In the genomic region with DNA sequence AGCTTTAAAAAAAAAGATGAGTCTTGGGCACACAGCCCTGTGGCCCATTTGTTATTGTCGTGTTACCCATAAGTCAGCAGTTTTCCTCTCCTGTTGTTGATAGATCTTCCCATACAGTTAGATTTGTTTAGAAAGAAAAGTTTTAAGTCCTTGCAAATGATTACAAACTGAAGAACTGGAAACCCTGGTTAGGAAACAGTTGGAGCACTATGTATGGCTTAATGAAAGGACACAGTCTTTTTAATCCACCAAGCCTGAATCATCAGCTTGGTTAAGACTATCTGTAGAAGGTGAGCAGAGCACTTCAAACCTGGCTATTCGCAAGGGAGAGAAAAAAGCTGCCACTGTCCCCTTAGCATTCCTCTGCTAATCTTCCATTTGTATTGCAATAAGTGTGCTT, we compare ENCODE assay signal across 32 cellular contexts.
DNase-seq lines count a peak whose midpoint lies in the region; ATAC-seq and TF ChIP-seq lines count a peak whose summit lies in the region.
"Had no signal": no experiment of that assay in that cellular context is flagged by ENCODE, and none has a peak within 500 bp of the region (broad histone marks: within the 10 kb centered on the region; RNA-seq: fewer than 3 reads in every experiment).

No MANE protein-coding gene starts in this region.

- POLR2A ChIA-PET in MCF 10A (lab: Yijun Ruan, JAX): interaction anchor here (0.6 to 4.2 kb wide), 16 partner anchors 8 to 762 kb away, joined by 3 to 31 read pairs (median 4); partner anchors contain the start of gene SIPA1L2

- H3K9me3 ChIP-seq in mammary epithelial cell (replicated peaks; ENCODE audit: insufficient read depth, low read length) (no peaks in the 10 kb centered on the region), T-helper 17 cell (ENCODE audit: control insufficient read depth, low read length, poor library complexity, severe bottlenecking) (no peaks in the 10 kb centered on the region), mesenchymal stem cell (ENCODE audit: control insufficient read depth, low read length) (no peaks in the 10 kb centered on the region), transverse colon (no peaks in the 10 kb centered on the region)
- H3K9me3 ChIP-seq: breast epithelium, Peyer's patch, uterus had no signal

- no peak overlapping the region for H3K9ac ChIP-seq in mammary epithelial cell (ENCODE audit: insufficient read depth, low read length)
- H3K9ac ChIP-seq in mesenchymal stem cell (ENCODE audit: low read length): no peak overlapping the region

- no peaks in the 10 kb centered on the region for H3K79me2 ChIP-seq in mammary epithelial cell (ENCODE audit: insufficient read depth, low read length)

- DNase-seq in mammary epithelial cell (peak; percentile 35), MCF 10A (ENCODE audit: unreplicated experiment) (no peak), T-helper 17 cell (no peak), epithelial cell of prostate (ENCODE audit: low read depth, low spot score) (peak; percentile 10), mesenchymal stem cell (peak; percentile 66), occipital lobe (lab: John Stamatoyannopoulos, UW) (no peak), transverse colon (no peak)
- DNase-seq: 8988T; activated CD4-positive, alpha-beta T cell treated with anti-CD3 and anti-CD28 coated beads for 4 hours; activated CD8-positive, alpha-beta T cell treated with anti-CD3 and anti-CD28 coated beads, Interleukin-2, amount 10 ng/mL, durations not matched to agents 7 days and 5 days; activated naive CD4-positive, alpha-beta T cell treated with anti-CD3 and anti-CD28 coated beads, Interleukin-2, amount 10 ng/mL, durations not matched to agents 7 days and 5 days; amniotic stem cell; Calu3; DND-41; effector memory CD8-positive, alpha-beta T cell; GF-D8; HFFc6; hippocampal formation; NCI-H1105 treated with DMSO at 0.1 percent for 48 hours; NCI-H1930; NCI-H526 treated with DMSO at 0.1 percent for 48 hours; Peyer's patch; stimulated activated CD4-positive, alpha-beta T cell treated with anti-CD3 and anti-CD28 coated beads, Interleukin-12 subunit alpha, Interleukin-12 subunit beta, amount 100 ng/mL, for 4 hours; stimulated activated CD4-positive, alpha-beta T cell treated with anti-CD3 and anti-CD28 coated beads, Interleukin-2, amount 100 ng/mL, for 48 hours; stimulated activated naive CD8-positive, alpha-beta T cell treated with anti-CD3 and anti-CD28 coated beads, Interleukin-15, amount 100 ng/mL, for 72 hours; SW 1271; T1000; uterus had no signal

- H2AFZ ChIP-seq in mammary epithelial cell (ENCODE audit: low read depth, low read length): no peak overlapping the region
- no peak overlapping the region for H2AFZ ChIP-seq in mesenchymal stem cell (ENCODE audit: low read depth, low read length)

- BruUV-seq in mammary epithelial cell (replicated peaks; lab: Mats Ljungman, UMichigan) (no TSS peak), MCF 10A (replicated peaks; lab: Mats Ljungman, UMichigan) (no TSS peak)

- H3K4me1 ChIP-seq in mammary epithelial cell (ENCODE audit: insufficient read depth, low read length) (no peaks in the 10 kb centered on the region), mesenchymal stem cell (ENCODE audit: control insufficient read depth, insufficient read depth, low read depth, low read length) (peaks cover 6% of the 10 kb centered on the region), transverse colon (peaks cover 0 to 11% (median 2%) of the 10 kb centered on the region in 4 donors)
- H3K4me1 ChIP-seq: breast epithelium, Peyer's patch, uterus had no signal

- H3K4me1 Mint-ChIP-seq in MCF 10A (ENCODE audit: insufficient read depth, unreplicated experiment): peaks cover 24% of the 10 kb centered on the region
- H3K4me1 Mint-ChIP-seq in T-helper 17 cell: peaks cover 37% of the 10 kb centered on the region

- no peak for TF ChIP-seq EP300 in transverse colon (IDR thresholded peaks at IDR 0.05; ENCODE audit: low read depth)

- TF ChIP-seq CTCF in mammary epithelial cell (conservative IDR thresholded peaks at IDR 0.05 in 1 of 2, IDR thresholded peaks at IDR 0.05 in 1 of 2; ENCODE audit: extremely low read depth in 1 of 2, insufficient read depth in 1 of 2, low read depth in 1 of 2, low read length in 2 of 2) (no peak), MCF 10A (IDR thresholded peaks at IDR 0.05; ENCODE audit: unreplicated experiment) (no peak), transverse colon (IDR thresholded peaks at IDR 0.05) (no peak)

- H3K36me3 Mint-ChIP-seq in MCF 10A (ENCODE audit: insufficient read depth, unreplicated experiment): no peaks in the 10 kb centered on the region
- H3K36me3 Mint-ChIP-seq in T-helper 17 cell (ENCODE audit: low read depth): peaks cover 4% of the 10 kb centered on the region
- H3K36me3 Mint-ChIP-seq: activated naive CD4-positive, alpha-beta T cell treated with anti-CD3 and anti-CD28 coated beads, Interleukin-2, amount 10 ng/mL, durations not matched to agents 7 days and 5 days had no signal

- H3K4me2 ChIP-seq in mammary epithelial cell (ENCODE audit: insufficient read depth, low read depth, low read length) (no peak overlapping the region), mesenchymal stem cell (ENCODE audit: low read length, poor library complexity, severe bottlenecking) (no peak overlapping the region)

- no peak overlapping the region for H4K91ac ChIP-seq in mesenchymal stem cell (ENCODE audit: low read length)

- CTCF ChIA-PET in mammary epithelial cell (lab: Charles Lee; ENCODE audit: low non-redundant PET): interaction anchor here (0.5 to 0.9 kb wide), 2 partner anchors 275 to 760 kb away, joined by 3 to 7 read pairs; no protein-coding TSS in a partner anchor
- CTCF ChIA-PET in MCF 10A (lab: Yijun Ruan, JAX): interaction anchor here (0.5 to 8.9 kb wide), 70 partner anchors 9 to 1484 kb away, joined by 3 to 154 read pairs (median 4); partner anchors contain the start of gene SIPA1L2

- no peak overlapping the region for H3K4ac ChIP-seq in mesenchymal stem cell (ENCODE audit: low read depth in 1 of 2, low read length in 2 of 2)

- H3K27me3 ChIP-seq in mammary epithelial cell (ENCODE audit: insufficient read depth, low read length): no peaks in the 10 kb centered on the region
- no peaks in the 10 kb centered on the region for H3K27me3 ChIP-seq in mesenchymal stem cell (ENCODE audit: control insufficient read depth in 1 of 2, insufficient read depth in 1 of 2, low read length in 2 of 2)
- no peaks in the 10 kb centered on the region for H3K27me3 ChIP-seq in transverse colon
- H3K27me3 ChIP-seq: breast epithelium, Peyer's patch, uterus had no signal

- dilution Hi-C loops in mammary epithelial cell (cut with HindIII; ENCODE audit: low sequenced_read_pairs): no loop called here

- H2BK120ac ChIP-seq in mesenchymal stem cell (ENCODE audit: low read depth, low read length): no peak overlapping the region

- no peak overlapping the region for H2BK15ac ChIP-seq in mesenchymal stem cell (ENCODE audit: low read depth, poor library complexity, severe bottlenecking)

- H3K4me3 ChIP-seq in mammary epithelial cell (replicated peaks in 1 of 3; ENCODE audit: insufficient read depth in 1 of 3, low read depth in 2 of 3, low read length in 3 of 3) (no peak overlapping the region), mesenchymal stem cell (ENCODE audit: insufficient read depth in 1 of 2, low read depth in 1 of 2, low read length in 2 of 2) (no peak overlapping the region), transverse colon (no peak overlapping the region)
- H3K4me3 ChIP-seq: breast epithelium, Peyer's patch, uterus had no signal

- H3K27ac ChIP-seq in mammary epithelial cell (ENCODE audit: insufficient read depth, low read depth, low read length): no peak overlapping the region
- no peak overlapping the region for H3K27ac ChIP-seq in epithelial cell of prostate
- H3K27ac ChIP-seq in mesenchymal stem cell (ENCODE audit: low read length, poor library complexity, severe bottlenecking): no peak overlapping the region
- no peak overlapping the region for H3K27ac ChIP-seq in transverse colon
- H3K27ac ChIP-seq: breast epithelium, Peyer's patch, uterus, VCaP had no signal

- intact Hi-C loops in mammary epithelial cell (cut with micrococcal nuclease) (loop anchor here (2.0 to 5.0 kb wide), 3 partner anchors 60 to 440 kb away; no protein-coding TSS in a partner anchor), MCF 10A (cut with micrococcal nuclease) (loop anchor here (2.0 to 5.0 kb wide), 6 partner anchors 143 to 555 kb away; no protein-coding TSS in a partner anchor), transverse colon (cut with DNase I; ENCODE audit: low total_unique reads) (no loop called here)

- no peak overlapping the region for H2AK5ac ChIP-seq in mesenchymal stem cell (ENCODE audit: low read length, severe bottlenecking)

- H3K14ac ChIP-seq in mesenchymal stem cell (ENCODE audit: low read length in 2 of 2): no peak overlapping the region

- no peak for ATAC-seq in T-helper 17 cell
- ATAC-seq in GM18858 (IDR thresholded peaks at IDR 0.05; ENCODE audit: unreplicated experiment): no peak
- ATAC-seq: activated CD8-positive, alpha-beta T cell treated with anti-CD3 and anti-CD28 coated beads, Interleukin-2, amount 10 ng/mL, durations not matched to agents 7 days and 5 days; activated T-helper 17 cell treated with anti-CD3 and anti-CD28 coated beads, Interleukin-2, amount 50 U/mL, for 72 hours had no signal

- H2BK12ac ChIP-seq in mesenchymal stem cell (ENCODE audit: low read length in 2 of 2): no peak overlapping the region

- H3K27me3 Mint-ChIP-seq in MCF 10A (ENCODE audit: insufficient read depth, unreplicated experiment): no peaks in the 10 kb centered on the region
- no peaks in the 10 kb centered on the region for H3K27me3 Mint-ChIP-seq in T-helper 17 cell
- H3K27me3 Mint-ChIP-seq: activated naive CD4-positive, alpha-beta T cell treated with anti-CD3 and anti-CD28 coated beads, Interleukin-2, amount 10 ng/mL, durations not matched to agents 7 days and 5 days; activated T-helper 17 cell treated with anti-CD3 and anti-CD28 coated beads, Interleukin-2, amount 50 U/mL, for 72 hours; effector memory CD8-positive, alpha-beta T cell; stimulated activated naive CD8-positive, alpha-beta T cell treated with anti-CD3 and anti-CD28 coated beads, Interleukin-15, amount 100 ng/mL, for 72 hours had no signal

- no peak for TF ChIP-seq POLR2A in transverse colon (IDR thresholded peaks at IDR 0.05)

- no peaks in the 10 kb centered on the region for H3K36me3 ChIP-seq in mammary epithelial cell (ENCODE audit: insufficient read depth, low read length)
- no peaks in the 10 kb centered on the region for H3K36me3 ChIP-seq in mesenchymal stem cell (ENCODE audit: control insufficient read depth in 1 of 2, insufficient read depth in 2 of 2, low read depth in 1 of 2, low read length in 2 of 2)
- H3K36me3 ChIP-seq in transverse colon: no peaks in the 10 kb centered on the region
- H3K36me3 ChIP-seq: breast epithelium, Peyer's patch, uterus had no signal

- H3K79me1 ChIP-seq in mesenchymal stem cell (replicated peaks; ENCODE audit: low read length, poor library complexity, severe bottlenecking): peaks cover 13% of the 10 kb centered on the region

- H2BK5ac ChIP-seq in mesenchymal stem cell (ENCODE audit: low read depth, low read length, poor library complexity, severe bottlenecking): no peak overlapping the region

- 66% methylated on average over 2 of the region's 2 CpGs for WGBS in mammary epithelial cell (ENCODE audit: low coverage, missing lambda C conversion rate)
- WGBS in mesenchymal stem cell: no CpG with 5 or more reads among the region's 2 CpGs
- 0 to 36% methylated on average over 1 to 2 of the region's 2 CpGs for WGBS in transverse colon (ENCODE audit: low coverage in 1 of 2), 2 donors

- no peaks in the 10 kb centered on the region for H4K20me1 ChIP-seq in mammary epithelial cell (ENCODE audit: insufficient read depth, low read length)

- H3K23ac ChIP-seq in mesenchymal stem cell (ENCODE audit: low read length in 2 of 2): no peak overlapping the region

- in situ Hi-C loops in mammary epithelial cell (cut with MboI; ENCODE audit: low sequenced_read_pairs in 2 of 2) (no loop called here), transverse colon (cut with MboI; ENCODE audit: low pct_ligation_motif_present in 1 of 4, low pct_unique_long_range_greater_than_20kb in 1 of 4, low sequenced_read_pairs in 3 of 4) (loop anchor here in 3 of 4 donors (10.0 to 25.0 kb wide), 3 partner anchors 745 to 1370 kb away; no protein-coding TSS in a partner anchor)

- no peak overlapping the region for H4K8ac ChIP-seq in mesenchymal stem cell (ENCODE audit: low read length)

- no peaks in the 10 kb centered on the region for H3K9me3 Mint-ChIP-seq in MCF 10A (ENCODE audit: unreplicated experiment)
- H3K9me3 Mint-ChIP-seq: activated naive CD4-positive, alpha-beta T cell treated with anti-CD3 and anti-CD28 coated beads, Interleukin-2, amount 10 ng/mL, durations not matched to agents 7 days and 5 days; activated T-helper 17 cell treated with anti-CD3 and anti-CD28 coated beads, Interleukin-2, amount 50 U/mL, for 72 hours; effector memory CD8-positive, alpha-beta T cell; HFFc6; stimulated activated naive CD8-positive, alpha-beta T cell treated with anti-CD3 and anti-CD28 coated beads, Interleukin-15, amount 100 ng/mL, for 72 hours had no signal

- H3K18ac ChIP-seq in mesenchymal stem cell (ENCODE audit: low read depth in 1 of 2, low read length in 2 of 2): no peak overlapping the region

- H3K27ac Mint-ChIP-seq in MCF 10A (ENCODE audit: low read depth, unreplicated experiment) (no peak overlapping the region), T-helper 17 cell (peak overlapping the region; percentile 43)
- H3K27ac Mint-ChIP-seq: activated CD8-positive, alpha-beta T cell treated with anti-CD3 and anti-CD28 coated beads, Interleukin-2, amount 10 ng/mL, durations not matched to agents 7 days and 5 days; activated naive CD4-positive, alpha-beta T cell treated with anti-CD3 and anti-CD28 coated beads, Interleukin-2, amount 10 ng/mL, durations not matched to agents 7 days and 5 days; activated T-helper 17 cell treated with anti-CD3 and anti-CD28 coated beads, Interleukin-2, amount 50 U/mL, for 72 hours; HFFc6 had no signal

- H3K4me3 Mint-ChIP-seq in MCF 10A (ENCODE audit: unreplicated experiment): no peak overlapping the region
- H3K4me3 Mint-ChIP-seq in T-helper 17 cell: no peak overlapping the region
- H3K4me3 Mint-ChIP-seq: activated CD8-positive, alpha-beta T cell treated with anti-CD3 and anti-CD28 coated beads, Interleukin-2, amount 10 ng/mL, durations not matched to agents 7 days and 5 days; activated naive CD4-positive, alpha-beta T cell treated with anti-CD3 and anti-CD28 coated beads, Interleukin-2, amount 10 ng/mL, durations not matched to agents 7 days and 5 days; activated T-helper 17 cell treated with anti-CD3 and anti-CD28 coated beads, Interleukin-2, amount 50 U/mL, for 72 hours; effector memory CD8-positive, alpha-beta T cell; HFFc6; stimulated activated naive CD8-positive, alpha-beta T cell treated with anti-CD3 and anti-CD28 coated beads, Interleukin-15, amount 100 ng/mL, for 72 hours had no signal

Comparison
In these comparisons a context has a peak if more than half of its experiments do, and no peak if none do; other contexts are left out.
1. DNase-seq: peak in mammary epithelial cell (single experiment), epithelial cell of prostate (single experiment) and mesenchymal stem cell (single experiment); none in MCF 10A (single experiment), T-helper 17 cell (0 of 3), occipital lobe (single experiment) and transverse colon (single experiment).
2. in situ Hi-C loops: an anchor here in transverse colon (10.0 to 25.0 kb wide); none called in mammary epithelial cell.